12 cellular contexts compared by ENCODE assay signal in the genomic region with DNA sequence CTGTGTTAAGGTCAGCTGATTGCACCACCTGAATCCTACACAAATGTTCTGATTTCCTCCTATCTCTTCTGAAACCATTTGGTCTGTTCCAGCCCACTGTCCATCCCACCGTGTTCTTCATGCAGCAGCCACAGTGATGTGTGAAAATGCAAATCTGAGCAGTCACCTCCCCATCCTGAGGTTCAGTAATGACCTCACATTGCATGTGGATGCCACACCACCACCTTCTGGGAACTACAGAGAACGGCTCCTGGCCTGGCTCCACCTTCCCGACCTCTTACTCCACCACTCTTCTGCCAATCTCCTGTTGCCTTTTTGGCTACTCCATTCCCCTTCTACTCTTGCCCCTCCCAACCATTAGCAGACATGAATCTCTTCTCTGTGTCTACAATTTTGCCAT.
DNase-seq lines count a peak whose midpoint lies in the region; ATAC-seq, FAIRE-seq and TF ChIP-seq lines count a peak whose summit lies in the region.
"Had no signal": no experiment of that assay in that cellular context is flagged by ENCODE, and none has a peak within 500 bp of the region (broad histone marks: within the 10 kb centered on the region; RNA-seq: fewer than 3 reads in every experiment).

No MANE protein-coding gene starts in this region.

- H3K4me1 ChIP-seq in H1 (replicated peaks in 1 of 4; ENCODE audit: control insufficient read depth in 3 of 4, insufficient read depth in 4 of 4, low read length in 3 of 4) (peaks cover 0 to 4% (median 2%) of the 10 kb centered on the region in 4 experiments; a peak in 3 of 7 replicates), transverse colon (peaks cover 6 to 21% (median 15%) of the 10 kb centered on the region in 4 donors)
- H3K4me1 ChIP-seq in CD8-positive, alpha-beta T cell (ENCODE audit: insufficient read depth, low read length), result no peaks in the 10 kb centered on the region

- H3K4me3 Mint-ChIP-seq in CD8-positive, alpha-beta T cell, result no peak overlapping the region

- no peaks in the 10 kb centered on the region for H3K9me3 ChIP-seq in H1 (ENCODE audit: insufficient read depth in 2 of 2, low read depth in 1 of 2, low read length in 1 of 2)
- H3K9me3 ChIP-seq in transverse colon, result no peaks in the 10 kb centered on the region
- H3K9me3 ChIP-seq in CD8-positive, alpha-beta T cell (ENCODE audit: low read length), result no peaks in the 10 kb centered on the region
- H3K9me3 ChIP-seq: ascending aorta had no signal

- H4K5ac ChIP-seq in H1 (ENCODE audit: insufficient read length, low read depth, low read length), result no peak overlapping the region

- FAIRE-seq in H1 (lab: Jason Lieb, UNC) (no peak), urothelium cell line (lab: Jason Lieb, UNC) (peak; percentile 61), H54 (lab: Jason Lieb, UNC) (no peak)
- FAIRE-seq: kidney had no signal

- H3K79me2 ChIP-seq in H1 (ENCODE audit: control insufficient read depth in 1 of 2, insufficient read depth in 2 of 2, low read length in 2 of 2), result no peaks in the 10 kb centered on the region

- no peak overlapping the region; a peak in 1 of 7 replicates for H3K9ac ChIP-seq in H1 (replicated peaks in 1 of 4; ENCODE audit: extremely low read depth in 1 of 4, low read depth in 3 of 4, low read length in 3 of 4)

- no peaks in the 10 kb centered on the region for H3K27me3 ChIP-seq in H1 (replicated peaks in 1 of 4; ENCODE audit: control insufficient read depth in 3 of 4, extremely low read depth in 1 of 4, insufficient read depth in 3 of 4, low read length in 3 of 4)
- H3K27me3 ChIP-seq in transverse colon, result no peaks in the 10 kb centered on the region
- no peaks in the 10 kb centered on the region for H3K27me3 ChIP-seq in CD8-positive, alpha-beta T cell (ENCODE audit: insufficient read depth, low read length)
- H3K27me3 ChIP-seq: ascending aorta had no signal

- H3K4ac ChIP-seq in H1 (replicated peaks; ENCODE audit: insufficient read length, low read depth, low read length), result no peak overlapping the region

- no peak overlapping the region for H2BK12ac ChIP-seq in H1 (ENCODE audit: low read depth, low read length)

- H2BK5ac ChIP-seq in H1 (ENCODE audit: low read depth, low read length), result no peak overlapping the region

- H3K27ac ChIP-seq in H1 (ENCODE audit: low read depth, low read length) (no peak overlapping the region), transverse colon (no peak overlapping the region)
- no peak overlapping the region for H3K27ac ChIP-seq in CD8-positive, alpha-beta T cell (ENCODE audit: low read depth, low read length)
- H3K27ac ChIP-seq: HL-60 had no signal

- no peak overlapping the region for H3K18ac ChIP-seq in H1 (ENCODE audit: extremely low read depth, low read length)

- peak; percentile 16 to 39 (median 29); a peak in 3 of 4 replicates for TF ChIP-seq CTCF in H1 (IDR thresholded peaks at IDR 0.05; ENCODE audit: control extremely low read depth in 1 of 3, insufficient read depth in 1 of 3, low read depth in 1 of 3, low read length in 3 of 3)
- no peak for TF ChIP-seq CTCF in transverse colon (IDR thresholded peaks at IDR 0.05)
- no peak for TF ChIP-seq CTCF in CD8-positive, alpha-beta T cell (IDR thresholded peaks at IDR 0.05)

- WGBS in H1 (ENCODE audit: extremely low coverage in 1 of 2, insufficient coverage in 1 of 2, insufficient read length in 1 of 2, insufficient replicate concordance in 2 of 2, low coverage in 1 of 2, low lambda C conversion rate in 2 of 2, missing lambda C conversion rate in 1 of 2), 2 experiments, result 74% methylated on average over 3 of the region's 3 CpGs; no CpG with 5 or more reads in 1 of the 2 experiments
- WGBS in transverse colon (ENCODE audit: low coverage in 1 of 2), 2 donors, result 85 to 100% methylated on average over 1 to 3 of the region's 3 CpGs

- H2BK20ac ChIP-seq in H1 (ENCODE audit: low read length), result no peak overlapping the region

- POLR2A ChIA-PET in H1 (lab: Charles Lee; ENCODE audit: partially characterized antibody), result no interaction called here
- POLR2A ChIA-PET in CD8-positive, alpha-beta T cell (lab: Charles Lee), result no interaction called here

- H3K27me3 Mint-ChIP-seq in CD8-positive, alpha-beta T cell (ENCODE audit: low read depth), result no peaks in the 10 kb centered on the region

- no peak overlapping the region for H4K8ac ChIP-seq in H1 (ENCODE audit: extremely low read depth, insufficient read depth, low read length)

- H3K4me2 ChIP-seq in H1 (ENCODE audit: insufficient read depth in 1 of 2, low read depth in 2 of 2, low read length in 2 of 2), result no peak overlapping the region

- peak overlapping the region; percentile 17 for H3K56ac ChIP-seq in H1 (replicated peaks; ENCODE audit: insufficient read length, low read depth, low read length)

- 0 out of 2 replicates have a peak, but pooled peaks cover 3% of the 10 kb centered on the region for H3K79me1 ChIP-seq in H1 (ENCODE audit: low read depth, low read length)

- TF ChIP-seq POLR2A in H1 (IDR thresholded peaks at IDR 0.05; ENCODE audit: control extremely low read depth in 1 of 2, low read depth in 2 of 2, low read length in 2 of 2), result no peak
- TF ChIP-seq POLR2A in transverse colon (IDR thresholded peaks at IDR 0.05), result no peak
- TF ChIP-seq POLR2A in H54 (IDR thresholded peaks at IDR 0.05; ENCODE audit: low read depth, low read length), result no peak

- H3K9me3 Mint-ChIP-seq in CD8-positive, alpha-beta T cell, result no peaks in the 10 kb centered on the region

- no peak overlapping the region for H2BK15ac ChIP-seq in H1 (ENCODE audit: low read length)

- H4K91ac ChIP-seq in H1 (replicated peaks; ENCODE audit: insufficient read length, low read length), result no peak overlapping the region

- H3K4me3 ChIP-seq in H1 (ENCODE audit: extremely low read depth in 1 of 4, insufficient read depth in 2 of 4, low read depth in 3 of 4, low read length in 4 of 4), result no peak overlapping the region
- H3K4me3 ChIP-seq in transverse colon, result no peak overlapping the region
- H3K4me3 ChIP-seq in CD8-positive, alpha-beta T cell (ENCODE audit: low read depth, low read length), result no peak overlapping the region
- H3K4me3 ChIP-seq: ascending aorta had no signal

- no peaks in the 10 kb centered on the region for H3K36me3 Mint-ChIP-seq in CD8-positive, alpha-beta T cell

- no peak for TF ChIP-seq EP300 in H1 (IDR thresholded peaks at IDR 0.05; ENCODE audit: borderline replicate concordance in 1 of 2, low read depth in 2 of 2, low read length in 2 of 2)
- TF ChIP-seq EP300 in transverse colon (IDR thresholded peaks at IDR 0.05; ENCODE audit: low read depth), result no peak

- in situ Hi-C loops in transverse colon (cut with MboI; ENCODE audit: low pct_ligation_motif_present in 1 of 4, low pct_unique_long_range_greater_than_20kb in 1 of 4, low sequenced_read_pairs in 3 of 4), result no loop called here

- DNase-seq in NCI-H526 (lab: John Stamatoyannopoulos, UW), result peak; percentile 21 to 54
- no peak for DNase-seq in NCI-H526 treated with DMSO at 0.1 percent for 48 hours (lab: John Stamatoyannopoulos, UW)
- DNase-seq in H1 (ENCODE audit: low read depth in 1 of 2, low spot score in 2 of 2), result no peak
- no peak for DNase-seq in urothelium cell line (ENCODE audit: low spot score)
- no peak for DNase-seq in transverse colon
- DNase-seq in H54 (ENCODE audit: insufficient read length, low spot score), result no peak
- DNase-seq in CD8-positive, alpha-beta T cell, result no peak
- DNase-seq: kidney, T-helper 1 cell had no signal

- peak; percentile 32 to 49; a peak in 3 of 4 replicates for TF ChIP-seq RAD21 in H1 (IDR thresholded peaks at IDR 0.05 in 1 of 2, conservative IDR thresholded peaks at IDR 0.05 in 1 of 2; ENCODE audit: low read depth in 2 of 2, low read length in 2 of 2)

- no peaks in the 10 kb centered on the region for H3K23me2 ChIP-seq in H1 (ENCODE audit: low read depth, low read length)

- H3K4me1 Mint-ChIP-seq in CD8-positive, alpha-beta T cell (ENCODE audit: low read depth), result no peaks in the 10 kb centered on the region

- no peak overlapping the region for H3K23ac ChIP-seq in H1 (ENCODE audit: insufficient read length)

- H4K20me1 ChIP-seq in H1 (replicated peaks in 1 of 2; ENCODE audit: control insufficient read depth in 1 of 2, insufficient read depth in 2 of 2, low read length in 2 of 2), result no peaks in the 10 kb centered on the region

- H3K27ac Mint-ChIP-seq in CD8-positive, alpha-beta T cell, result no peak overlapping the region

- CTCF ChIA-PET in H1 (lab: Charles Lee; ENCODE audit: partially characterized antibody), result interaction anchor here (0.8 to 2.0 kb wide), 4 partner anchors 10 to 71 kb away, joined by 3 to 8 read pairs (median 3); no protein-coding TSS in a partner anchor
- CTCF ChIA-PET in CD8-positive, alpha-beta T cell (lab: Charles Lee), result no interaction called here

- no peak overlapping the region for H2AK5ac ChIP-seq in H1 (ENCODE audit: low read depth, low read length)

- H3K14ac ChIP-seq in H1 (ENCODE audit: insufficient read length), result no peak overlapping the region

- H3K36me3 ChIP-seq in H1 (ENCODE audit: control insufficient read depth in 2 of 4, insufficient read depth in 4 of 4, low read length in 3 of 4), result no peaks in the 10 kb centered on the region
- H3K36me3 ChIP-seq in transverse colon, result peaks cover 0 to 8% (median 1%) of the 10 kb centered on the region in 4 donors
- H3K36me3 ChIP-seq in CD8-positive, alpha-beta T cell (ENCODE audit: insufficient read depth, low read length), result no peaks in the 10 kb centered on the region

- intact Hi-C loops in transverse colon (cut with DNase I; ENCODE audit: low total_unique reads), result no loop called here
- intact Hi-C loops in CD8-positive, alpha-beta T cell (cut with DNase I, micrococcal nuclease), result no loop called here

- peak; percentile 78 for ATAC-seq in HG03439 (IDR thresholded peaks at IDR 0.05; ENCODE audit: unreplicated experiment)
- no peak for ATAC-seq in CD8-positive, alpha-beta T cell

- no peak overlapping the region for H2BK120ac ChIP-seq in H1 (replicated peaks; ENCODE audit: low read depth, low read length)

- H2AFZ ChIP-seq in H1 (ENCODE audit: low read length), result no peak overlapping the region

TF ChIP-seq in H1, 55 proteins besides CTCF, POLR2A, EP300 and RAD21 (continues in another document):
- TF ChIP-seq CBX8 (IDR thresholded peaks at IDR 0.05; ENCODE audit: borderline replicate concordance, low read depth, low read length) (no peak), SAP30 (IDR thresholded peaks at IDR 0.05; ENCODE audit: insufficient read depth, insufficient replicate concordance, low read length) (no peak), FOSL1 (IDR thresholded peaks at IDR 0.05; ENCODE audit: insufficient read depth, low read depth, low read length) (no peak), EGR1 (IDR thresholded peaks at IDR 0.05; ENCODE audit: borderline replicate concordance, low read depth, low read length) (no peak), POU5F1 (IDR thresholded peaks at IDR 0.05; ENCODE audit: low read depth, low read length) (no peak), BACH1 (IDR thresholded peaks at IDR 0.05; ENCODE audit: low read length) (no peak), SRF (IDR thresholded peaks at IDR 0.05; ENCODE audit: low read depth, low read length) (no peak), CHD2 (IDR thresholded peaks at IDR 0.05; ENCODE audit: low read length) (no peak)
- TF ChIP-seq, protein P1, sequence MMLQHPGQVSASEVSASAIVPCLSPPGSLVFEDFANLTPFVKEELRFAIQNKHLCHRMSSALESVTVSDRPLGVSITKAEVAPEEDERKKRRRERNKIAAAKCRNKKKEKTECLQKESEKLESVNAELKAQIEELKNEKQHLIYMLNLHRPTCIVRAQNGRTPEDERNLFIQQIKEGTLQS (IDR thresholded peaks at IDR 0.05; ENCODE audit: insufficient read depth, low read depth, low read length), result no peak

Comparison
In these comparisons a context has a peak if more than half of its experiments do, and no peak if none do; other contexts are left out.
1. DNase-seq: peak in NCI-H526 (2 of 2); none in NCI-H526 treated with DMSO at 0.1 percent for 48 hours (single experiment), H1 (0 of 2), urothelium cell line (single experiment), transverse colon (single experiment), H54 (single experiment) and CD8-positive, alpha-beta T cell (0 of 7).
2. CTCF ChIP-seq: peak in H1 (3 of 3); none in transverse colon (0 of 5) and CD8-positive, alpha-beta T cell (single experiment).